ENCODE assay signal across 36 cellular contexts in the genomic region with DNA sequence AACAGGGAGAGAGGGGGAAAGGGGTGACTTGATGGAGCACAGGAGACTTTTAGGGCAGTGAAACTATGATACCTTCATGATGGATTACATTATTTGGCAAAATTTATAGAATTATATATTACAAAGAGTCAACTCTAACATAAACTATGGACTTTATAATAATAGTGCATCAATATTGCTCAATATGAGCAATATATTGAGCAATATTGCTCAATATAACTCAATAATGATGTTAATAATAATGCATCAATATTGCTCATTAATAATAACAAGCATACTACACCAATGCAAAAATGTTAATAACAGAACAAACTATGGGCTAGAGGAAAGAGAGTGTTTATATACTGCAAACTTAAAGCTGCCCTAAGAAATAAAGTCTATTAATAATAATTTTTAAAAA. TPM values are rescaled to one million over a fixed set of nuclear protein-coding genes. Genes with fewer than 3 reads are reported as not detected.
"Had no signal": no experiment of that assay in that cellular context is flagged by ENCODE, and none has a peak within 500 bp of the region (broad histone marks: within the 10 kb centered on the region; RNA-seq: fewer than 3 reads in every experiment).

No MANE protein-coding gene starts in this region.

- H3K4me1 ChIP-seq: ascending aorta, breast epithelium had no signal

- FAIRE-seq: astrocyte, bronchial epithelial cell had no signal

- H3K4me3 ChIP-seq: adrenal gland, ascending aorta, body of pancreas, breast epithelium, cardiac muscle cell had no signal

- ATAC-seq: activated naive CD4-positive, alpha-beta T cell treated with anti-CD3 and anti-CD28 coated beads, Interleukin-2, amount 50 U/mL, for 72 hours; activated naive CD8-positive, alpha-beta T cell treated with anti-CD3 and anti-CD28 coated beads, Interleukin-2, amount 50 U/mL, for 24 hours; activated T-cell treated with anti-CD3 and anti-CD28 coated beads, Interleukin-2, amount 50 U/mL, for 4 hours; activated T-cell treated with anti-CD3 and anti-CD28 coated beads, Interleukin-2, amount 50 U/mL, for 72 hours; activated T-helper 17 cell treated with anti-CD3 and anti-CD28 coated beads, Interleukin-2, amount 50 U/mL, for 72 hours; body of pancreas had no signal

- H3K27me3 ChIP-seq: adrenal gland, ascending aorta, body of pancreas, brain microvascular endothelial cell had no signal

- H3K27ac ChIP-seq: adrenal gland, ascending aorta, body of pancreas, brain microvascular endothelial cell, breast epithelium, cardiac muscle cell had no signal

- DNase-seq: activated effector memory CD4-positive, alpha-beta T cell treated with anti-CD3 and anti-CD28 coated beads, Interleukin-2, amount 50 U/mL, for 16 hours; activated effector memory CD4-positive, alpha-beta T cell treated with Interleukin-2 at 50 U/mL for 16 hours; activated gamma-delta T cell; activated gamma-delta T cell treated with Interleukin-2 at 50 U/mL for 16 hours; activated naive CD4-positive, alpha-beta T cell; activated naive CD4-positive, alpha-beta T cell treated with anti-CD3 and anti-CD28 coated beads for 36 hours; activated naive CD4-positive, alpha-beta T cell treated with anti-CD3 and anti-CD28 coated beads, Interleukin-2, amount 10 ng/mL, durations not matched to agents 7 days and 5 days; activated naive CD4-positive, alpha-beta T cell treated with anti-CD3 and anti-CD28 coated beads, Interleukin-2, amount 50 U/mL, for 16 hours; activated naive CD4-positive, alpha-beta T cell treated with Interleukin-2 at 50 U/mL for 16 hours; activated naive CD8-positive, alpha-beta T cell treated with anti-CD3 and anti-CD28 coated beads for 36 hours; activated naive CD8-positive, alpha-beta T cell treated with anti-CD3 and anti-CD28 coated beads, Interleukin-2, amount 10 ng/mL, durations not matched to agents 7 days and 5 days; activated naive CD8-positive, alpha-beta T cell treated with anti-CD3 and anti-CD28 coated beads, Interleukin-2, amount 50 U/mL, for 24 hours; activated T-cell treated with anti-CD3 and anti-CD28 coated beads, Interleukin-2, amount 50 U/mL, for 1 hour; activated T-cell treated with anti-CD3 and anti-CD28 coated beads, Interleukin-2, amount 50 U/mL, for 24 hours; activated T-cell treated with anti-CD3 and anti-CD28 coated beads, Interleukin-2, amount 50 U/mL, for 4 hours; activated T-cell treated with anti-CD3 and anti-CD28 coated beads, Interleukin-2, amount 50 U/mL, for 48 hours; activated T-cell treated with anti-CD3 and anti-CD28 coated beads, Interleukin-2, amount 50 U/mL, for 72 hours; adrenal gland; amniotic stem cell; amygdala; anterior cingulate cortex; aorta; body of pancreas; brain microvascular endothelial cell; caudate nucleus; central memory CD4-positive, alpha-beta T cell; cerebellar nuclear complex had no signal

- H3K9me3 ChIP-seq: adrenal gland, ascending aorta, body of pancreas, breast epithelium had no signal

- H3K36me3 ChIP-seq: adrenal gland, ascending aorta, brain microvascular endothelial cell, breast epithelium, cardiac muscle cell had no signal

RNA-seq across cellular contexts. Expression of gene UNC80, which starts 3.1 kb away (rescaled TPM):
- total RNA-seq: activated naive CD4-positive, alpha-beta T cell treated with anti-CD3 and anti-CD28 coated beads for 36 hours; activated naive CD4-positive, alpha-beta T cell treated with anti-CD3 and anti-CD28 coated beads, Interleukin-2, amount 50 U/mL, for 72 hours; activated naive CD8-positive, alpha-beta T cell treated with anti-CD3 and anti-CD28 coated beads for 36 hours; activated naive CD8-positive, alpha-beta T cell treated with anti-CD3 and anti-CD28 coated beads, Interleukin-2, amount 10 ng/mL, durations not matched to agents 7 days and 5 days; activated T-cell treated with anti-CD3 and anti-CD28 coated beads, Interleukin-2, amount 50 U/mL, for 72 hours; activated T-helper 1 cell treated with anti-CD3 and anti-CD28 coated beads, Interleukin-12 subunit alpha, Interleukin-12 subunit beta, Interleukin-2, Interleukin-4 antibody, amounts not matched to agents 30 ng/mL and 10 ng/mL and 1 ng/mL, durations not matched to agents 14 hours and 24 hours and 36 hours; activated T-helper 17 cell treated with anti-CD3 and anti-CD28 coated beads, Interleukin-2, amount 50 U/mL, for 72 hours; activated T-helper 2 cell treated with anti-CD3 and anti-CD28 coated beads, Interferon-gamma antibody, Interleukin-2, Interleukin-4, amounts not matched to agents 10 μg/mL and 5 μg/mL and 100 μg/mL, durations not matched to agents 14 hours and 24 hours and 36 hours; aorta had no signal
- polyA plus RNA-seq: aorta had no signal
